ENCODE assay signal across 31 cellular contexts in genomic region chr7:1351881-1352625, GRCh38.
"Had no signal": no experiment of that assay in that cellular context is flagged by ENCODE, and none has a peak within 500 bp of the region (broad histone marks: within the 10 kb centered on the region; RNA-seq: fewer than 3 reads in every experiment).

No MANE protein-coding gene starts in this region.

- H3K4me3 ChIP-seq: esophagus squamous epithelium, gastroesophageal sphincter had no signal

- H3K4me3 Mint-ChIP-seq: activated CD4-positive, alpha-beta memory T cell treated with anti-CD3 and anti-CD28 coated beads for 36 hours; activated CD4-positive, alpha-beta T cell treated with anti-CD3 and anti-CD28 coated beads for 36 hours; activated CD4-positive, alpha-beta T cell treated with anti-CD3 and anti-CD28 coated beads, Interleukin-2, amount 10 ng/mL, durations not matched to agents 24 days and 14 days; activated CD8-positive, alpha-beta memory T cell treated with anti-CD3 and anti-CD28 coated beads, Interleukin-2, amount 10 ng/mL, durations not matched to agents 7 days and 5 days; activated CD8-positive, alpha-beta T cell treated with anti-CD3 and anti-CD28 coated beads, Interleukin-2, amount 10 ng/mL, durations not matched to agents 7 days and 5 days; activated naive CD4-positive, alpha-beta T cell treated with anti-CD3 and anti-CD28 coated beads, Interleukin-2, amount 10 ng/mL, durations not matched to agents 7 days and 5 days; activated naive CD8-positive, alpha-beta T cell treated with anti-CD3 and anti-CD28 coated beads, Interleukin-2, amount 10 ng/mL, durations not matched to agents 7 days and 5 days; activated T-helper 1 cell treated with anti-CD3 and anti-CD28 coated beads, Interleukin-12 subunit alpha, Interleukin-12 subunit beta, Interleukin-2, Interleukin-4 antibody, amounts not matched to agents 30 ng/mL and 10 ng/mL and 1 ng/mL, durations not matched to agents 14 hours and 24 hours and 36 hours; central memory CD8-positive, alpha-beta T cell had no signal

- H3K27ac Mint-ChIP-seq: activated CD4-positive, alpha-beta memory T cell treated with anti-CD3 and anti-CD28 coated beads for 36 hours; activated CD4-positive, alpha-beta T cell treated with anti-CD3 and anti-CD28 coated beads for 36 hours; activated CD4-positive, alpha-beta T cell treated with anti-CD3 and anti-CD28 coated beads, Interleukin-2, amount 10 ng/mL, durations not matched to agents 24 days and 14 days; activated CD8-positive, alpha-beta memory T cell treated with anti-CD3 and anti-CD28 coated beads, Interleukin-2, amount 10 ng/mL, durations not matched to agents 7 days and 5 days; activated CD8-positive, alpha-beta T cell treated with anti-CD3 and anti-CD28 coated beads, Interleukin-2, amount 10 ng/mL, durations not matched to agents 7 days and 5 days; activated naive CD4-positive, alpha-beta T cell treated with anti-CD3 and anti-CD28 coated beads, Interleukin-2, amount 10 ng/mL, durations not matched to agents 7 days and 5 days; activated naive CD4-positive, alpha-beta T cell treated with anti-CD3 and anti-CD28 coated beads, Interleukin-2, amount 50 U/mL, for 72 hours; activated naive CD8-positive, alpha-beta T cell treated with anti-CD3 and anti-CD28 coated beads, Interleukin-2, amount 10 ng/mL, durations not matched to agents 7 days and 5 days; activated T-helper 1 cell treated with anti-CD3 and anti-CD28 coated beads, Interleukin-12 subunit alpha, Interleukin-12 subunit beta, Interleukin-2, Interleukin-4 antibody, amounts not matched to agents 30 ng/mL and 10 ng/mL and 1 ng/mL, durations not matched to agents 14 hours and 24 hours and 36 hours; activated T-helper 2 cell treated with anti-CD3 and anti-CD28 coated beads, Interferon-gamma antibody, Interleukin-2, Interleukin-4, amounts not matched to agents 10 μg/mL and 5 μg/mL and 100 μg/mL, durations not matched to agents 14 hours and 24 hours and 36 hours had no signal

- H3K27ac ChIP-seq: brain microvascular endothelial cell, epithelial cell of prostate, esophagus squamous epithelium, gastroesophageal sphincter had no signal

- H3K9me3 ChIP-seq: esophagus squamous epithelium, gastroesophageal sphincter had no signal

- ATAC-seq: activated CD4-positive, alpha-beta T cell treated with anti-CD3 and anti-CD28 coated beads for 36 hours; activated CD8-positive, alpha-beta memory T cell treated with anti-CD3 and anti-CD28 coated beads, Interleukin-2, amount 10 ng/mL, durations not matched to agents 7 days and 5 days; activated CD8-positive, alpha-beta T cell treated with anti-CD3 and anti-CD28 coated beads, Interleukin-2, amount 10 ng/mL, durations not matched to agents 7 days and 5 days; activated naive CD4-positive, alpha-beta T cell treated with anti-CD3 and anti-CD28 coated beads, Interleukin-2, amount 50 U/mL, for 72 hours; gastroesophageal sphincter had no signal

- H3K4me1 ChIP-seq: esophagus squamous epithelium, gastroesophageal sphincter had no signal

- DNase-seq: activated CD4-positive, alpha-beta memory T cell treated with anti-CD3 and anti-CD28 coated beads for 36 hours; activated CD4-positive, alpha-beta T cell treated with anti-CD3 and anti-CD28 coated beads for 36 hours; activated CD4-positive, alpha-beta T cell treated with anti-CD3 and anti-CD28 coated beads, Interleukin-2, amount 10 ng/mL, durations not matched to agents 24 days and 14 days; activated CD4-positive, CD25-positive, alpha-beta regulatory T cell; activated CD4-positive, CD25-positive, alpha-beta regulatory T cell treated with anti-CD3 and anti-CD28 coated beads, Interleukin-2, amount 50 U/mL, for 72 hours; activated CD8-positive, alpha-beta memory T cell treated with anti-CD3 and anti-CD28 coated beads, Interleukin-2, amount 10 ng/mL, durations not matched to agents 7 days and 5 days; activated CD8-positive, alpha-beta memory T cell treated with anti-CD3 and anti-CD28 coated beads, Interleukin-2, amount 50 U/mL, for 4 hours; activated CD8-positive, alpha-beta T cell treated with anti-CD3 and anti-CD28 coated beads, Interleukin-2, amount 10 ng/mL, durations not matched to agents 7 days and 5 days; activated effector memory CD4-positive, alpha-beta T cell treated with anti-CD3 and anti-CD28 coated beads, Interleukin-2, amount 50 U/mL, for 16 hours; activated naive CD4-positive, alpha-beta T cell treated with anti-CD3 and anti-CD28 coated beads, Interleukin-2, amount 10 ng/mL, durations not matched to agents 7 days and 5 days; activated naive CD8-positive, alpha-beta T cell treated with anti-CD3 and anti-CD28 coated beads, Interleukin-2, amount 10 ng/mL, durations not matched to agents 7 days and 5 days; activated T-cell treated with anti-CD3 and anti-CD28 coated beads, Interleukin-2, amount 50 U/mL, for 1 hour; activated T-cell treated with anti-CD3 and anti-CD28 coated beads, Interleukin-2, amount 50 U/mL, for 48 hours; brain microvascular endothelial cell; cortex of kidney; dermis blood vessel endothelial cell; effector CD4-positive, alpha-beta T cell; esophagus squamous epithelium; foreskin melanocyte; T-helper 2 cell had no signal

- FAIRE-seq: astrocyte, bronchial epithelial cell, colon, endometrium, endothelial cell of umbilical vein had no signal

- H3K9me3 Mint-ChIP-seq: activated CD4-positive, alpha-beta memory T cell treated with anti-CD3 and anti-CD28 coated beads for 36 hours; activated CD4-positive, alpha-beta T cell treated with anti-CD3 and anti-CD28 coated beads, Interleukin-2, amount 10 ng/mL, durations not matched to agents 24 days and 14 days; activated naive CD4-positive, alpha-beta T cell treated with anti-CD3 and anti-CD28 coated beads, Interleukin-2, amount 50 U/mL, for 72 hours; activated T-helper 1 cell treated with anti-CD3 and anti-CD28 coated beads, Interleukin-12 subunit alpha, Interleukin-12 subunit beta, Interleukin-2, Interleukin-4 antibody, amounts not matched to agents 30 ng/mL and 10 ng/mL and 1 ng/mL, durations not matched to agents 14 hours and 24 hours and 36 hours; activated T-helper 2 cell treated with anti-CD3 and anti-CD28 coated beads, Interferon-gamma antibody, Interleukin-2, Interleukin-4, amounts not matched to agents 10 μg/mL and 5 μg/mL and 100 μg/mL, durations not matched to agents 14 hours and 24 hours and 36 hours; central memory CD8-positive, alpha-beta T cell had no signal

- H3K36me3 Mint-ChIP-seq: activated CD4-positive, alpha-beta memory T cell treated with anti-CD3 and anti-CD28 coated beads for 36 hours; activated CD8-positive, alpha-beta memory T cell treated with anti-CD3 and anti-CD28 coated beads, Interleukin-2, amount 10 ng/mL, durations not matched to agents 7 days and 5 days; activated naive CD4-positive, alpha-beta T cell treated with anti-CD3 and anti-CD28 coated beads, Interleukin-2, amount 10 ng/mL, durations not matched to agents 7 days and 5 days; activated naive CD4-positive, alpha-beta T cell treated with anti-CD3 and anti-CD28 coated beads, Interleukin-2, amount 50 U/mL, for 72 hours; activated naive CD8-positive, alpha-beta T cell treated with anti-CD3 and anti-CD28 coated beads, Interleukin-2, amount 10 ng/mL, durations not matched to agents 7 days and 5 days had no signal

- H3K27me3 Mint-ChIP-seq: activated CD4-positive, alpha-beta T cell treated with anti-CD3 and anti-CD28 coated beads, Interleukin-2, amount 10 ng/mL, durations not matched to agents 24 days and 14 days; activated CD8-positive, alpha-beta memory T cell treated with anti-CD3 and anti-CD28 coated beads, Interleukin-2, amount 10 ng/mL, durations not matched to agents 7 days and 5 days had no signal

- H3K36me3 ChIP-seq: brain microvascular endothelial cell, esophagus squamous epithelium, gastroesophageal sphincter had no signal

- H3K4me1 Mint-ChIP-seq: activated CD4-positive, alpha-beta T cell treated with anti-CD3 and anti-CD28 coated beads for 36 hours; activated CD4-positive, alpha-beta T cell treated with anti-CD3 and anti-CD28 coated beads, Interleukin-2, amount 10 ng/mL, durations not matched to agents 24 days and 14 days; activated CD8-positive, alpha-beta memory T cell treated with anti-CD3 and anti-CD28 coated beads, Interleukin-2, amount 10 ng/mL, durations not matched to agents 7 days and 5 days; activated naive CD4-positive, alpha-beta T cell treated with anti-CD3 and anti-CD28 coated beads, Interleukin-2, amount 10 ng/mL, durations not matched to agents 7 days and 5 days; activated naive CD8-positive, alpha-beta T cell treated with anti-CD3 and anti-CD28 coated beads, Interleukin-2, amount 10 ng/mL, durations not matched to agents 7 days and 5 days had no signal
